In the genomic region with DNA sequence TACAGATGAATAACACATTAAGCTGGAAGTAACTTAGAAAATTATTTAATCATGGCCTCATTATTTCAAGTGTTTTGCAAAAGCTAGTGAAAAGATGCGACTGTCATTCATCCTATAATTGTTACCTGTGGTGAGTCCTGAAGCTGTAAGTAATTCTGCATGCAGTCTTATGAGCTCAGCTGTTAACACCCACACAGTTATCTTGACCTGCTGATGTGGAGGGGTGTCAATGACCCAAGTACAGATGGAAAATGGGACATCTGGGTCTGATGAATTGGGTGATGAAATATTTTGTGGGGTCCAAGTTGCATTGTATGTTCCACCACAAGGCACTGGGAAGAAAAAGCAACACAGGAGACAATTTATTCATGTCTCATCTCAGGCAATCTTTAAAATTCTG, we compare ENCODE assay signal across 39 cellular contexts.
"Had no signal": no experiment of that assay in that cellular context is flagged by ENCODE, and none has a peak within 500 bp of the region (broad histone marks: within the 10 kb centered on the region; RNA-seq: fewer than 3 reads in every experiment).

No MANE protein-coding gene starts in this region.

- DNase-seq: activated effector memory CD4-positive, alpha-beta T cell treated with anti-CD3 and anti-CD28 coated beads, Interleukin-2, amount 50 U/mL, for 16 hours; activated effector memory CD4-positive, alpha-beta T cell treated with Interleukin-2 at 50 U/mL for 16 hours; activated gamma-delta T cell; activated gamma-delta T cell treated with Interleukin-2 at 50 U/mL for 16 hours; activated naive CD4-positive, alpha-beta T cell; activated naive CD4-positive, alpha-beta T cell treated with anti-CD3 and anti-CD28 coated beads for 36 hours; activated naive CD4-positive, alpha-beta T cell treated with anti-CD3 and anti-CD28 coated beads, Interleukin-2, amount 10 ng/mL, durations not matched to agents 7 days and 5 days; activated naive CD4-positive, alpha-beta T cell treated with anti-CD3 and anti-CD28 coated beads, Interleukin-2, amount 50 U/mL, for 16 hours; activated naive CD4-positive, alpha-beta T cell treated with Interleukin-2 at 50 U/mL for 16 hours; activated naive CD8-positive, alpha-beta T cell treated with anti-CD3 and anti-CD28 coated beads for 36 hours; activated naive CD8-positive, alpha-beta T cell treated with anti-CD3 and anti-CD28 coated beads, Interleukin-2, amount 10 ng/mL, durations not matched to agents 7 days and 5 days; activated naive CD8-positive, alpha-beta T cell treated with anti-CD3 and anti-CD28 coated beads, Interleukin-2, amount 50 U/mL, for 24 hours; activated T-cell treated with anti-CD3 and anti-CD28 coated beads, Interleukin-2, amount 50 U/mL, for 48 hours; activated T-cell treated with anti-CD3 and anti-CD28 coated beads, Interleukin-2, amount 50 U/mL, for 72 hours; adrenal gland; amniotic stem cell; amygdala; anterior cingulate cortex; aorta; body of pancreas; brain microvascular endothelial cell; caudate nucleus; central memory CD4-positive, alpha-beta T cell; cerebellar nuclear complex; colonic mucosa had no signal

- H3K36me3 Mint-ChIP-seq: activated naive CD4-positive, alpha-beta T cell treated with anti-CD3 and anti-CD28 coated beads, Interleukin-2, amount 10 ng/mL, durations not matched to agents 7 days and 5 days; activated naive CD4-positive, alpha-beta T cell treated with anti-CD3 and anti-CD28 coated beads, Interleukin-2, amount 50 U/mL, for 24 hours; activated naive CD4-positive, alpha-beta T cell treated with anti-CD3 and anti-CD28 coated beads, Interleukin-2, amount 50 U/mL, for 72 hours; activated naive CD8-positive, alpha-beta T cell; activated naive CD8-positive, alpha-beta T cell treated with anti-CD3 and anti-CD28 coated beads for 36 hours; activated naive CD8-positive, alpha-beta T cell treated with anti-CD3 and anti-CD28 coated beads, Interleukin-2, amount 10 ng/mL, durations not matched to agents 7 days and 5 days; brain had no signal

- H3K27ac ChIP-seq: adrenal gland, ascending aorta, body of pancreas, brain microvascular endothelial cell, breast epithelium, cardiac muscle cell, colonic mucosa had no signal

- H3K27me3 ChIP-seq: adrenal gland, ascending aorta, body of pancreas, breast epithelium, colonic mucosa had no signal

- H3K4me1 Mint-ChIP-seq: brain had no signal

- H3K4me3 ChIP-seq: adrenal gland, ascending aorta, body of pancreas, breast epithelium, cardiac muscle cell, colonic mucosa had no signal

- H3K27ac Mint-ChIP-seq: activated naive CD4-positive, alpha-beta T cell treated with anti-CD3 and anti-CD28 coated beads for 36 hours; activated naive CD4-positive, alpha-beta T cell treated with anti-CD3 and anti-CD28 coated beads, Interleukin-2, amount 10 ng/mL, durations not matched to agents 7 days and 5 days; activated naive CD4-positive, alpha-beta T cell treated with anti-CD3 and anti-CD28 coated beads, Interleukin-2, amount 50 U/mL, for 24 hours; activated naive CD4-positive, alpha-beta T cell treated with anti-CD3 and anti-CD28 coated beads, Interleukin-2, amount 50 U/mL, for 72 hours; activated naive CD8-positive, alpha-beta T cell; activated naive CD8-positive, alpha-beta T cell treated with anti-CD3 and anti-CD28 coated beads for 36 hours; activated naive CD8-positive, alpha-beta T cell treated with anti-CD3 and anti-CD28 coated beads, Interleukin-2, amount 10 ng/mL, durations not matched to agents 7 days and 5 days; activated naive CD8-positive, alpha-beta T cell treated with anti-CD3 and anti-CD28 coated beads, Interleukin-2, amount 50 U/mL, for 24 hours; activated T-cell treated with anti-CD3 and anti-CD28 coated beads, Interleukin-2, amount 50 U/mL, for 72 hours; activated T-helper 1 cell treated with anti-CD3 and anti-CD28 coated beads, Interleukin-12 subunit alpha, Interleukin-12 subunit beta, Interleukin-2, Interleukin-4 antibody, amounts not matched to agents 30 ng/mL and 10 ng/mL and 1 ng/mL, durations not matched to agents 14 hours and 24 hours and 36 hours; activated T-helper 17 cell treated with anti-CD3 and anti-CD28 coated beads, Interleukin-2, amount 50 U/mL, for 72 hours; activated T-helper 2 cell treated with anti-CD3 and anti-CD28 coated beads, Interferon-gamma antibody, Interleukin-2, Interleukin-4, amounts not matched to agents 10 μg/mL and 5 μg/mL and 100 μg/mL, durations not matched to agents 14 hours and 24 hours and 36 hours; brain had no signal

- ATAC-seq: activated naive CD4-positive, alpha-beta T cell treated with anti-CD3 and anti-CD28 coated beads, Interleukin-2, amount 50 U/mL, for 72 hours; activated naive CD8-positive, alpha-beta T cell treated with anti-CD3 and anti-CD28 coated beads, Interleukin-2, amount 50 U/mL, for 24 hours; activated T-cell treated with anti-CD3 and anti-CD28 coated beads, Interleukin-2, amount 50 U/mL, for 72 hours; activated T-helper 17 cell treated with anti-CD3 and anti-CD28 coated beads, Interleukin-2, amount 50 U/mL, for 72 hours; body of pancreas had no signal

- H3K27me3 Mint-ChIP-seq: activated naive CD4-positive, alpha-beta T cell treated with anti-CD3 and anti-CD28 coated beads, Interleukin-2, amount 50 U/mL, for 24 hours; activated naive CD8-positive, alpha-beta T cell; activated naive CD8-positive, alpha-beta T cell treated with anti-CD3 and anti-CD28 coated beads, Interleukin-2, amount 50 U/mL, for 24 hours; activated T-helper 17 cell treated with anti-CD3 and anti-CD28 coated beads, Interleukin-2, amount 50 U/mL, for 72 hours had no signal

- FAIRE-seq: astrocyte, bronchial epithelial cell, colon had no signal

- H3K4me1 ChIP-seq: adrenal gland, ascending aorta, body of pancreas, breast epithelium, colonic mucosa had no signal

- H3K36me3 ChIP-seq: adrenal gland, ascending aorta, brain microvascular endothelial cell, breast epithelium, cardiac muscle cell, colonic mucosa had no signal

- H3K4me3 Mint-ChIP-seq: activated naive CD4-positive, alpha-beta T cell treated with anti-CD3 and anti-CD28 coated beads for 36 hours; activated naive CD4-positive, alpha-beta T cell treated with anti-CD3 and anti-CD28 coated beads, Interleukin-2, amount 10 ng/mL, durations not matched to agents 7 days and 5 days; activated naive CD4-positive, alpha-beta T cell treated with anti-CD3 and anti-CD28 coated beads, Interleukin-2, amount 50 U/mL, for 24 hours; activated naive CD8-positive, alpha-beta T cell; activated naive CD8-positive, alpha-beta T cell treated with anti-CD3 and anti-CD28 coated beads for 36 hours; activated naive CD8-positive, alpha-beta T cell treated with anti-CD3 and anti-CD28 coated beads, Interleukin-2, amount 10 ng/mL, durations not matched to agents 7 days and 5 days; activated naive CD8-positive, alpha-beta T cell treated with anti-CD3 and anti-CD28 coated beads, Interleukin-2, amount 50 U/mL, for 24 hours; activated T-cell treated with anti-CD3 and anti-CD28 coated beads, Interleukin-2, amount 50 U/mL, for 72 hours; activated T-helper 1 cell treated with anti-CD3 and anti-CD28 coated beads, Interleukin-12 subunit alpha, Interleukin-12 subunit beta, Interleukin-2, Interleukin-4 antibody, amounts not matched to agents 30 ng/mL and 10 ng/mL and 1 ng/mL, durations not matched to agents 14 hours and 24 hours and 36 hours; activated T-helper 17 cell treated with anti-CD3 and anti-CD28 coated beads, Interleukin-2, amount 50 U/mL, for 72 hours; brain; central memory CD8-positive, alpha-beta T cell had no signal

- H3K9me3 ChIP-seq: adrenal gland, ascending aorta, body of pancreas, breast epithelium, colonic mucosa had no signal
